ENCODE assay signal across 1 cellular context in the genomic region with DNA sequence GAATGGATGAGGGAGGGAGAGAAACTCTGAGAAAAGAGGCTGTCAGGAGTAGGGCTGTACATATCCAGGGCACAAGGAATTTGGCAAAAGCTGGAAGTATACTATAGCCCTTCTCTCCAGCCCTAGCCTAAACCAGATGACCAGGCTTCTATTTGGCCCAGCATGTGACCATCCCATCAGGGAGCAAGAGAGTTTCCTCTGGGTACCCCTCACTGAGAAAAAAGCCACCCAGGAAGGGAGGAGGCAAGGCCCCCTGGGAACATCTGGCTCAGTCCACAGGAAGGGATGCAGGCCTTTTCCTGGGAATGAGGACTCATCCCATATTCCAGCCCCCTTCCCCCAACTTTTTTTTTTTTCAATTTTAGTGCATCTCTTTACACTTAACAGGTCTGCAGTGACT.
TF ChIP-seq lines count a peak whose summit lies in the region.

No MANE protein-coding gene starts in this region.

TF ChIP-seq in SK-N-SH treated with all-trans-retinoic acid at 6 μM for 48 hours, 23 proteins besides CTCF, POLR2A, EP300 and RAD21 (continued from another document):
- TF ChIP-seq, protein P1, sequence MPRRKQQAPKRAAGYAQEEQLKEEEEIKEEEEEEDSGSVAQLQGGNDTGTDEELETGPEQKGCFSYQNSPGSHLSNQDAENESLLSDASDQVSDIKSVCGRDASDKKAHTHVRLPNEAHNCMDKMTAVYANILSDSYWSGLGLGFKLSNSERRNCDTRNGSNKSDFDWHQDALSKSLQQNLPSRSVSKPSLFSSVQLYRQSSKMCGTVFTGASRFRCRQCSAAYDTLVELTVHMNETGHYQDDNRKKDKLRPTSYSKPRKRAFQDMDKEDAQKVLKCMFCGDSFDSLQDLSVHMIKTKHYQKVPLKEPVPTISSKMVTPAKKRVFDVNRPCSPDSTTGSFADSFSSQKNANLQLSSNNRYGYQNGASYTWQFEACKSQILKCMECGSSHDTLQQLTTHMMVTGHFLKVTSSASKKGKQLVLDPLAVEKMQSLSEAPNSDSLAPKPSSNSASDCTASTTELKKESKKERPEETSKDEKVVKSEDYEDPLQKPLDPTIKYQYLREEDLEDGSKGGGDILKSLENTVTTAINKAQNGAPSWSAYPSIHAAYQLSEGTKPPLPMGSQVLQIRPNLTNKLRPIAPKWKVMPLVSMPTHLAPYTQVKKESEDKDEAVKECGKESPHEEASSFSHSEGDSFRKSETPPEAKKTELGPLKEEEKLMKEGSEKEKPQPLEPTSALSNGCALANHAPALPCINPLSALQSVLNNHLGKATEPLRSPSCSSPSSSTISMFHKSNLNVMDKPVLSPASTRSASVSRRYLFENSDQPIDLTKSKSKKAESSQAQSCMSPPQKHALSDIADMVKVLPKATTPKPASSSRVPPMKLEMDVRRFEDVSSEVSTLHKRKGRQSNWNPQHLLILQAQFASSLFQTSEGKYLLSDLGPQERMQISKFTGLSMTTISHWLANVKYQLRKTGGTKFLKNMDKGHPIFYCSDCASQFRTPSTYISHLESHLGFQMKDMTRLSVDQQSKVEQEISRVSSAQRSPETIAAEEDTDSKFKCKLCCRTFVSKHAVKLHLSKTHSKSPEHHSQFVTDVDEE (CRISPR knock-in tag; IDR thresholded peaks at IDR 0.05): no peak
- TF ChIP-seq ISL1 (CRISPR knock-in tag; IDR thresholded peaks at IDR 0.05): no peak
TF ChIP-seq in SK-N-SH treated with all-trans-retinoic acid at 6 μM for 48 hours: peak in this region for 0.
